Comparison of ENCODE assay signal across 7 cellular contexts in the genomic region with DNA sequence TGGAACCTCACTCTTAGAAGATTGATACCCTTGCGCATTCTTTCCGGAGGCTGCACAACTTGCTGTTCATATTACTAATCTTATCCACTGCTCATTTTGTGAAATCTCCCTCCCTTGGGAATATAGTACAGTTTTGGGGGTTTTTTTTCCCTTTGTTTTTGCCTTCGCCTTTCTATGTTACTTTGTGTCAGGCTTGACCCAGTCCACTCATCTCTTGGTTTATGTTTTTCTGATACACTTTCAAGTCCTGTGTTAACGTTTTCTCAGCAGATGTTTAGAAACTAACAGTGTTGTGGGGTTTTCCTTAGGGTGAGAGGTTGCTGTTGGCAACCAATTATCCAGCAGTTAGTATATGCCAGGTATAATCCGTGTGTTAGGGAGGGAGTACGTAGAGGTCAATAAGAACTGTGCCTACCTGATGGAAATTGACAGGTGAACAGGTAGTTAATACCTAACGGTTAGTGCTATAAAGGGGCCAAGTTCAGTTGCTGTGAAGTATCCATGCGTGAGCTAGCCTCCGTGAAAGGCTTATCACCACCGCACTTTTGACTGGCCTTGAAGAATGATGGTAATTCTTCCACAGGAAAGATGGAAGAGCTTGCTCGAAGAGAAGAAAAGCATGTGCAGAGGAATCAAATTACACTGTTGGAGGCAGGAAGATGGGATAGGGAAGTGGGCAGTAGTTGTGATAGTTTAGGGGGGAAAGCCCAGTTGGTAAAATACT. TPM values are rescaled to one million over a fixed set of nuclear protein-coding genes. Genes with fewer than 3 reads are reported as not detected.
DNase-seq lines count a peak whose midpoint lies in the region; ATAC-seq and TF ChIP-seq lines count a peak whose summit lies in the region.
"Had no signal": no experiment of that assay in that cellular context is flagged by ENCODE, and none has a peak within 500 bp of the region (broad histone marks: within the 10 kb centered on the region; RNA-seq: fewer than 3 reads in every experiment).

No MANE protein-coding gene starts in this region.

- no peaks in the 10 kb centered on the region for H3K27me3 ChIP-seq in layer of hippocampus (ENCODE audit: control insufficient read depth, insufficient read depth, low read length)

- H3K27ac ChIP-seq in VCaP (peak overlapping the region; percentile 99), layer of hippocampus (ENCODE audit: low read depth, low read length) (peak overlapping the region; percentile 98)

- ATAC-seq in HG03378 (IDR thresholded peaks at IDR 0.05; ENCODE audit: unreplicated experiment), result no peak

- no peak for TF ChIP-seq CTCF in VCaP (conservative IDR thresholded peaks at IDR 0.05)

- DNase-seq in HT-29 (ENCODE audit: low spot score), result peak; percentile 41
- no peak for DNase-seq in activated CD4-positive, alpha-beta T cell treated with anti-CD3 and anti-CD28 coated beads, Interleukin-2, amount 50 U/mL, for 1 hour
- DNase-seq in UCSD-AML1 (lab: John Stamatoyannopoulos, UW; ENCODE audit: unreplicated experiment), result no peak

RNA-seq across cellular contexts. Expression of gene NFYA, which starts 1.4 kb away (rescaled TPM):
- total RNA-seq in HT-29 (2014; rRNA removed; shearing (Covaris generic)), result 18.5 and 21.8 TPM in 2 replicates

RNA-seq across cellular contexts. Expression of gene OARD1, which starts 2.0 kb away (rescaled TPM):
- total RNA-seq in HT-29 (2014; rRNA removed; shearing (Covaris generic)), result 14.5 and 20.2 TPM in 2 replicates

RNA-seq across cellular contexts. Expression of gene APOBEC2, which starts 21.1 kb away (rescaled TPM):
- total RNA-seq in HT-29 (2014; rRNA removed; shearing (Covaris generic)), result not detected in 2 replicates
- total RNA-seq: renal cortical epithelial cell had no signal

RNA-seq across cellular contexts. Expression of gene TSPO2, which starts 31.9 kb away (rescaled TPM):
- total RNA-seq in HT-29 (2014; rRNA removed; shearing (Covaris generic)), result not detected in 2 replicates
- total RNA-seq: renal cortical epithelial cell had no signal

RNA-seq across cellular contexts. Expression of gene UNC5CL, which starts 35.1 kb away (rescaled TPM):
- 1.1 and 4.2 TPM in 2 replicates for total RNA-seq in HT-29 (2014; rRNA removed; shearing (Covaris generic))
